ENCODE assay signal across 2 cellular contexts in genomic region chr1:9611716-9612115, GRCh38.
TF ChIP-seq lines count a peak whose summit lies in the region.

No MANE protein-coding gene starts in this region.

TF ChIP-seq in HEK293, 187 proteins besides CTCF, POLR2A, EP300 and RAD21 (continued from another document):
- TF ChIP-seq RBAK (tag by site-specific recombination; IDR thresholded peaks at IDR 0.05) = no peak
- TF ChIP-seq ZNF530 (tag by site-specific recombination; IDR thresholded peaks at IDR 0.05; ENCODE audit: low read depth) = no peak
- TF ChIP-seq ZNF223 (tag by site-specific recombination; IDR thresholded peaks at IDR 0.05) = no peak

TF ChIP-seq in IMR-90, 13 proteins besides CTCF, POLR2A, EP300 and RAD21 (continued from another document):
- TF ChIP-seq RCOR1 (IDR thresholded peaks at IDR 0.05; ENCODE audit: insufficient replicate concordance, low read length) (no peak), NFE2L2 (IDR thresholded peaks at IDR 0.05; ENCODE audit: low read depth, low read length) (no peak), MAFK (IDR thresholded peaks at IDR 0.05; ENCODE audit: low read depth, low read length) (no peak), BHLHE40 (IDR thresholded peaks at IDR 0.05; ENCODE audit: low read depth, low read length) (no peak), FOS (IDR thresholded peaks at IDR 0.05; ENCODE audit: low read depth, low read length) (no peak), CEBPB (IDR thresholded peaks at IDR 0.05; ENCODE audit: low read depth, low read length) (no peak), ELK1 (IDR thresholded peaks at IDR 0.05; ENCODE audit: borderline replicate concordance, low read depth, low read length) (no peak), MAZ (IDR thresholded peaks at IDR 0.05; ENCODE audit: borderline replicate concordance, low read depth, low read length) (no peak), MXI1 (IDR thresholded peaks at IDR 0.05; ENCODE audit: borderline replicate concordance, low read depth, low read length) (no peak), USF2 (IDR thresholded peaks at IDR 0.05; ENCODE audit: low read depth, low read length) (no peak)
